ENCODE assay signal across 1 cellular context in the genomic region with DNA sequence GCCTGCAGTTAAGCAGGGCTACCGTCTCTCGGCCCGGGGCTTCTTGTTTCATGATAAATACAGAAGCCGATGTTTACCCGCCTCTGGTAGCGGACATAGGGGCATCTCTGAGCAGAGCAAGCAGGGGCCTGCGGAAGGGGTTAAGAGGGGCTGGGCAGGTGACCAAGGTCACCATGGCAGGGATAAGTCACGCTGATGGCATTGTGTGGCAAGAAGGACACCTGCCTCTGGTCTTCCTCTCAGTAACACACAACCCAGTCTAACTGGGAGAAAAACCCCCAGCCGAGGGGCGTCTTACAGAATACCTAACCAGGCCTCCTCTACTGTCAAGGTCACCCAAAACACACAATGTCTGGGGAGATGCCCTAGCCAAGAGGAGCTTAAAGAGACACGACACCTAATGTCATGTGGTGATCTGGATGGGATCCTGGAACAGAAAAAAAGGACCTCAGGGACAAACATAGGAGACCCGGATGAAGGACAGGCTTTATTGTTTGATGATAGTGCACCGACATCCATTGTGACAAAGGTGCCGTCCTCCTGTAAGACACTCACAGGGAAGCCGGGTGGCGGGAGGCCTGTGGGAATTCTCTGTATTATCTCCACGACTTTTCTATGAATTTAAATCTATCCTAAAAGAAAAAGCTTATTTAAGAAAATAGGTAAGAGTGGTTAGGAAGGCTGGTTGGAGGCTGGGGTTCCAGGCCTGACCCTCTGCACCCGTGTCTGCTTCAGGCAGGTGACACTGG.
A peak's percentile ranks its signal among the peaks of the same experiment; 100 is the strongest.
TF ChIP-seq lines count a peak whose summit lies in the region.

No MANE protein-coding gene starts in this region.

TF ChIP-seq in HepG2, 621 proteins besides CTCF, POLR2A, EP300 and RAD21 (continued from another document and continues in another):
- TF ChIP-seq ZNF180 (CRISPR knock-in tag; IDR thresholded peaks at IDR 0.05; ENCODE audit: borderline replicate concordance, low read depth) (no peak), ZNF670 (CRISPR knock-in tag; IDR thresholded peaks at IDR 0.05; ENCODE audit: borderline replicate concordance) (no peak), NFYB (CRISPR knock-in tag; IDR thresholded peaks at IDR 0.05) (no peak), ZNF564 (CRISPR knock-in tag; IDR thresholded peaks at IDR 0.05) (no peak), KDM2A (CRISPR knock-in tag; IDR thresholded peaks at IDR 0.05; ENCODE audit: borderline replicate concordance, low read depth) (peak; percentile 31), NFE2L2 (IDR thresholded peaks at IDR 0.05; ENCODE audit: low read length) (no peak), SMC3 (IDR thresholded peaks at IDR 0.05; ENCODE audit: low read length) (no peak), PHF21A (CRISPR knock-in tag; IDR thresholded peaks at IDR 0.05) (0 out of 2 replicates have a peak, but pooled peaks have one; percentile 45), ZNF510 (CRISPR knock-in tag; IDR thresholded peaks at IDR 0.05; ENCODE audit: low read depth) (no peak), REPIN1 (CRISPR knock-in tag; IDR thresholded peaks at IDR 0.05; ENCODE audit: borderline replicate concordance, low read depth) (no peak), POLR2AphosphoS5 (IDR thresholded peaks at IDR 0.05; ENCODE audit: low read depth, low read length) (no peak), MXD4 (CRISPR knock-in tag; IDR thresholded peaks at IDR 0.05) (no peak), ZNF251 (CRISPR knock-in tag; IDR thresholded peaks at IDR 0.05) (no peak), ZNF3 (CRISPR knock-in tag; IDR thresholded peaks at IDR 0.05) (no peak; the same call in 1 of the 2 replicates), MAZ (IDR thresholded peaks at IDR 0.05; ENCODE audit: borderline replicate concordance, low read depth, low read length) (no peak), MAZ (CRISPR knock-in tag; IDR thresholded peaks at IDR 0.05; ENCODE audit: low read depth) (no peak; the same call in 1 of the 2 replicates), ZNF296 (CRISPR knock-in tag; conservative IDR thresholded peaks at IDR 0.05) (no peak), ZNF20 (CRISPR knock-in tag; IDR thresholded peaks at IDR 0.05) (no peak), ZNF335 (CRISPR knock-in tag; IDR thresholded peaks at IDR 0.05) (no peak), IKZF4 (CRISPR knock-in tag; IDR thresholded peaks at IDR 0.05; ENCODE audit: borderline replicate concordance, low read depth, not compliant biosample characterization) (no peak), ZNF160 (CRISPR knock-in tag; IDR thresholded peaks at IDR 0.05) (no peak), MTF1 (CRISPR knock-in tag; IDR thresholded peaks at IDR 0.05) (no peak), ZNF674 (CRISPR knock-in tag; IDR thresholded peaks at IDR 0.05; ENCODE audit: low read depth) (no peak), ZBTB8A (CRISPR knock-in tag; IDR thresholded peaks at IDR 0.05; ENCODE audit: borderline replicate concordance, low read depth) (no peak), XRCC5 (optimal IDR thresholded peaks at IDR 0.05; ENCODE audit: low read length) (no peak), RXRB (CRISPR knock-in tag; IDR thresholded peaks at IDR 0.05; ENCODE audit: borderline replicate concordance) (peak; percentile 40; the same call in 1 of the 2 replicates), ZNF83 (CRISPR knock-in tag; IDR thresholded peaks at IDR 0.05; ENCODE audit: borderline replicate concordance) (no peak), MAFG (CRISPR knock-in tag; IDR thresholded peaks at IDR 0.05) (no peak), SPEN (CRISPR knock-in tag; IDR thresholded peaks at IDR 0.05; ENCODE audit: low read depth) (no peak), ZC3H4 (CRISPR knock-in tag; IDR thresholded peaks at IDR 0.05; ENCODE audit: borderline replicate concordance) (no peak), HNRNPLL (IDR thresholded peaks at IDR 0.05; ENCODE audit: low read depth, low read length, poor library complexity, severe bottlenecking) (no peak), ZNF460 (CRISPR knock-in tag; IDR thresholded peaks at IDR 0.05; ENCODE audit: borderline replicate concordance) (no peak), ZNF550 (CRISPR knock-in tag; IDR thresholded peaks at IDR 0.05; ENCODE audit: borderline replicate concordance) (no peak), NFKBIZ (CRISPR knock-in tag; IDR thresholded peaks at IDR 0.05) (no peak)
- TF ChIP-seq, protein P1, sequence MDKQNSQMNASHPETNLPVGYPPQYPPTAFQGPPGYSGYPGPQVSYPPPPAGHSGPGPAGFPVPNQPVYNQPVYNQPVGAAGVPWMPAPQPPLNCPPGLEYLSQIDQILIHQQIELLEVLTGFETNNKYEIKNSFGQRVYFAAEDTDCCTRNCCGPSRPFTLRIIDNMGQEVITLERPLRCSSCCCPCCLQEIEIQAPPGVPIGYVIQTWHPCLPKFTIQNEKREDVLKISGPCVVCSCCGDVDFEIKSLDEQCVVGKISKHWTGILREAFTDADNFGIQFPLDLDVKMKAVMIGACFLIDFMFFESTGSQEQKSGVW (CRISPR knock-in tag; IDR thresholded peaks at IDR 0.05; ENCODE audit: borderline replicate concordance) = no peak
- TF ChIP-seq, protein P2, sequence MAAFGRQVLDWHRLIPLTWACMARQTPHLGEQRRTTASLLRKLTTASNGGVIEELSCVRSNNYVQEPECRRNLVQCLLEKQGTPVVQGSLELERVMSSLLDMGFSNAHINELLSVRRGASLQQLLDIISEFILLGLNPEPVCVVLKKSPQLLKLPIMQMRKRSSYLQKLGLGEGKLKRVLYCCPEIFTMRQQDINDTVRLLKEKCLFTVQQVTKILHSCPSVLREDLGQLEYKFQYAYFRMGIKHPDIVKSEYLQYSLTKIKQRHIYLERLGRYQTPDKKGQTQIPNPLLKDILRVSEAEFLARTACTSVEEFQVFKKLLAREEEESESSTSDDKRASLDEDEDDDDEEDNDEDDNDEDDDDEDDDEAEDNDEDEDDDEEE (CRISPR knock-in tag; IDR thresholded peaks at IDR 0.05) = no peak
- TF ChIP-seq, protein P3, sequence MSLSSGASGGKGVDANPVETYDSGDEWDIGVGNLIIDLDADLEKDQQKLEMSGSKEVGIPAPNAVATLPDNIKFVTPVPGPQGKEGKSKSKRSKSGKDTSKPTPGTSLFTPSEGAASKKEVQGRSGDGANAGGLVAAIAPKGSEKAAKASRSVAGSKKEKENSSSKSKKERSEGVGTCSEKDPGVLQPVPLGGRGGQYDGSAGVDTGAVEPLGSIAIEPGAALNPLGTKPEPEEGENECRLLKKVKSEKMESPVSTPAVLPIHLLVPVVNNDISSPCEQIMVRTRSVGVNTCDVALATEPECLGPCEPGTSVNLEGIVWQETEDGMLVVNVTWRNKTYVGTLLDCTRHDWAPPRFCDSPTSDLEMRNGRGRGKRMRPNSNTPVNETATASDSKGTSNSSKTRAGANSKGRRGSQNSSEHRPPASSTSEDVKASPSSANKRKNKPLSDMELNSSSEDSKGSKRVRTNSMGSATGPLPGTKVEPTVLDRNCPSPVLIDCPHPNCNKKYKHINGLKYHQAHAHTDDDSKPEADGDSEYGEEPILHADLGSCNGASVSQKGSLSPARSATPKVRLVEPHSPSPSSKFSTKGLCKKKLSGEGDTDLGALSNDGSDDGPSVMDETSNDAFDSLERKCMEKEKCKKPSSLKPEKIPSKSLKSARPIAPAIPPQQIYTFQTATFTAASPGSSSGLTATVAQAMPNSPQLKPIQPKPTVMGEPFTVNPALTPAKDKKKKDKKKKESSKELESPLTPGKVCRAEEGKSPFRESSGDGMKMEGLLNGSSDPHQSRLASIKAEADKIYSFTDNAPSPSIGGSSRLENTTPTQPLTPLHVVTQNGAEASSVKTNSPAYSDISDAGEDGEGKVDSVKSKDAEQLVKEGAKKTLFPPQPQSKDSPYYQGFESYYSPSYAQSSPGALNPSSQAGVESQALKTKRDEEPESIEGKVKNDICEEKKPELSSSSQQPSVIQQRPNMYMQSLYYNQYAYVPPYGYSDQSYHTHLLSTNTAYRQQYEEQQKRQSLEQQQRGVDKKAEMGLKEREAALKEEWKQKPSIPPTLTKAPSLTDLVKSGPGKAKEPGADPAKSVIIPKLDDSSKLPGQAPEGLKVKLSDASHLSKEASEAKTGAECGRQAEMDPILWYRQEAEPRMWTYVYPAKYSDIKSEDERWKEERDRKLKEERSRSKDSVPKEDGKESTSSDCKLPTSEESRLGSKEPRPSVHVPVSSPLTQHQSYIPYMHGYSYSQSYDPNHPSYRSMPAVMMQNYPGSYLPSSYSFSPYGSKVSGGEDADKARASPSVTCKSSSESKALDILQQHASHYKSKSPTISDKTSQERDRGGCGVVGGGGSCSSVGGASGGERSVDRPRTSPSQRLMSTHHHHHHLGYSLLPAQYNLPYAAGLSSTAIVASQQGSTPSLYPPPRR (CRISPR knock-in tag; IDR thresholded peaks at IDR 0.05; ENCODE audit: borderline replicate concordance) = peak; percentile 45; the same call in 1 of the 2 replicates
- TF ChIP-seq, protein P4, sequence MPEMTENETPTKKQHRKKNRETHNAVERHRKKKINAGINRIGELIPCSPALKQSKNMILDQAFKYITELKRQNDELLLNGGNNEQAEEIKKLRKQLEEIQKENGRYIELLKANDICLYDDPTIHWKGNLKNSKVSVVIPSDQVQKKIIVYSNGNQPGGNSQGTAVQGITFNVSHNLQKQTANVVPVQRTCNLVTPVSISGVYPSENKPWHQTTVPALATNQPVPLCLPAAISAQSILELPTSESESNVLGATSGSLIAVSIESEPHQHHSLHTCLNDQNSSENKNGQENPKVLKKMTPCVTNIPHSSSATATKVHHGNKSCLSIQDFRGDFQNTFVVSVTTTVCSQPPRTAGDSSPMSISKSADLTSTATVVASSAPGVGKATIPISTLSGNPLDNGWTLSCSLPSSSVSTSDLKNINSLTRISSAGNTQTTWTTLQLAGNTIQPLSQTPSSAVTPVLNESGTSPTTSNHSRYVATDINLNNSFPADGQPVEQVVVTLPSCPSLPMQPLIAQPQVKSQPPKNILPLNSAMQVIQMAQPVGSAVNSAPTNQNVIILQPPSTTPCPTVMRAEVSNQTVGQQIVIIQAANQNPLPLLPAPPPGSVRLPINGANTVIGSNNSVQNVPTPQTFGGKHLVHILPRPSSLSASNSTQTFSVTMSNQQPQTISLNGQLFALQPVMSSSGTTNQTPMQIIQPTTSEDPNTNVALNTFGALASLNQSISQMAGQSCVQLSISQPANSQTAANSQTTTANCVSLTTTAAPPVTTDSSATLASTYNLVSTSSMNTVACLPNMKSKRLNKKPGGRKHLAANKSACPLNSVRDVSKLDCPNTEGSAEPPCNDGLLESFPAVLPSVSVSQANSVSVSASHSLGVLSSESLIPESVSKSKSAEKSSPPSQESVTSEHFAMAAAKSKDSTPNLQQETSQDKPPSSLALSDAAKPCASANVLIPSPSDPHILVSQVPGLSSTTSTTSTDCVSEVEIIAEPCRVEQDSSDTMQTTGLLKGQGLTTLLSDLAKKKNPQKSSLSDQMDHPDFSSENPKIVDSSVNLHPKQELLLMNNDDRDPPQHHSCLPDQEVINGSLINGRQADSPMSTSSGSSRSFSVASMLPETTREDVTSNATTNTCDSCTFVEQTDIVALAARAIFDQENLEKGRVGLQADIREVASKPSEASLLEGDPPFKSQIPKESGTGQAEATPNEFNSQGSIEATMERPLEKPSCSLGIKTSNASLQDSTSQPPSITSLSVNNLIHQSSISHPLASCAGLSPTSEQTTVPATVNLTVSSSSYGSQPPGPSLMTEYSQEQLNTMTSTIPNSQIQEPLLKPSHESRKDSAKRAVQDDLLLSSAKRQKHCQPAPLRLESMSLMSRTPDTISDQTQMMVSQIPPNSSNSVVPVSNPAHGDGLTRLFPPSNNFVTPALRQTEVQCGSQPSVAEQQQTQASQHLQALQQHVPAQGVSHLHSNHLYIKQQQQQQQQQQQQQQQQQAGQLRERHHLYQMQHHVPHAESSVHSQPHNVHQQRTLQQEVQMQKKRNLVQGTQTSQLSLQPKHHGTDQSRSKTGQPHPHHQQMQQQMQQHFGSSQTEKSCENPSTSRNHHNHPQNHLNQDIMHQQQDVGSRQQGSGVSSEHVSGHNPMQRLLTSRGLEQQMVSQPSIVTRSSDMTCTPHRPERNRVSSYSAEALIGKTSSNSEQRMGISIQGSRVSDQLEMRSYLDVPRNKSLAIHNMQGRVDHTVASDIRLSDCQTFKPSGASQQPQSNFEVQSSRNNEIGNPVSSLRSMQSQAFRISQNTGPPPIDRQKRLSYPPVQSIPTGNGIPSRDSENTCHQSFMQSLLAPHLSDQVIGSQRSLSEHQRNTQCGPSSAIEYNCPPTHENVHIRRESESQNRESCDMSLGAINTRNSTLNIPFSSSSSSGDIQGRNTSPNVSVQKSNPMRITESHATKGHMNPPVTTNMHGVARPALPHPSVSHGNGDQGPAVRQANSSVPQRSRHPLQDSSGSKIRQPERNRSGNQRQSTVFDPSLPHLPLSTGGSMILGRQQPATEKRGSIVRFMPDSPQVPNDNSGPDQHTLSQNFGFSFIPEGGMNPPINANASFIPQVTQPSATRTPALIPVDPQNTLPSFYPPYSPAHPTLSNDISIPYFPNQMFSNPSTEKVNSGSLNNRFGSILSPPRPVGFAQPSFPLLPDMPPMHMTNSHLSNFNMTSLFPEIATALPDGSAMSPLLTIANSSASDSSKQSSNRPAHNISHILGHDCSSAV (CRISPR knock-in tag; IDR thresholded peaks at IDR 0.05; ENCODE audit: borderline replicate concordance) = no peak
- TF ChIP-seq, protein P5, sequence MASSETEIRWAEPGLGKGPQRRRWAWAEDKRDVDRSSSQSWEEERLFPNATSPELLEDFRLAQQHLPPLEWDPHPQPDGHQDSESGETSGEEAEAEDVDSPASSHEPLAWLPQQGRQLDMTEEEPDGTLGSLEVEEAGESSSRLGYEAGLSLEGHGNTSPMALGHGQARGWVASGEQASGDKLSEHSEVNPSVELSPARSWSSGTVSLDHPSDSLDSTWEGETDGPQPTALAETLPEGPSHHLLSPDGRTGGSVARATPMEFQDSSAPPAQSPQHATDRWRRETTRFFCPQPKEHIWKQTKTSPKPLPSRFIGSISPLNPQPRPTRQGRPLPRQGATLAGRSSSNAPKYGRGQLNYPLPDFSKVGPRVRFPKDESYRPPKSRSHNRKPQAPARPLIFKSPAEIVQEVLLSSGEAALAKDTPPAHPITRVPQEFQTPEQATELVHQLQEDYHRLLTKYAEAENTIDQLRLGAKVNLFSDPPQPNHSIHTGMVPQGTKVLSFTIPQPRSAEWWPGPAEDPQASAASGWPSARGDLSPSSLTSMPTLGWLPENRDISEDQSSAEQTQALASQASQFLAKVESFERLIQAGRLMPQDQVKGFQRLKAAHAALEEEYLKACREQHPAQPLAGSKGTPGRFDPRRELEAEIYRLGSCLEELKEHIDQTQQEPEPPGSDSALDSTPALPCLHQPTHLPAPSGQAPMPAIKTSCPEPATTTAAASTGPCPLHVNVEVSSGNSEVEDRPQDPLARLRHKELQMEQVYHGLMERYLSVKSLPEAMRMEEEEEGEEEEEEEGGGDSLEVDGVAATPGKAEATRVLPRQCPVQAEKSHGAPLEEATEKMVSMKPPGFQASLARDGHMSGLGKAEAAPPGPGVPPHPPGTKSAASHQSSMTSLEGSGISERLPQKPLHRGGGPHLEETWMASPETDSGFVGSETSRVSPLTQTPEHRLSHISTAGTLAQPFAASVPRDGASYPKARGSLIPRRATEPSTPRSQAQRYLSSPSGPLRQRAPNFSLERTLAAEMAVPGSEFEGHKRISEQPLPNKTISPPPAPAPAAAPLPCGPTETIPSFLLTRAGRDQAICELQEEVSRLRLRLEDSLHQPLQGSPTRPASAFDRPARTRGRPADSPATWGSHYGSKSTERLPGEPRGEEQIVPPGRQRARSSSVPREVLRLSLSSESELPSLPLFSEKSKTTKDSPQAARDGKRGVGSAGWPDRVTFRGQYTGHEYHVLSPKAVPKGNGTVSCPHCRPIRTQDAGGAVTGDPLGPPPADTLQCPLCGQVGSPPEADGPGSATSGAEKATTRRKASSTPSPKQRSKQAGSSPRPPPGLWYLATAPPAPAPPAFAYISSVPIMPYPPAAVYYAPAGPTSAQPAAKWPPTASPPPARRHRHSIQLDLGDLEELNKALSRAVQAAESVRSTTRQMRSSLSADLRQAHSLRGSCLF (CRISPR knock-in tag; IDR thresholded peaks at IDR 0.05; ENCODE audit: borderline replicate concordance) = no peak
